In the genomic region with DNA sequence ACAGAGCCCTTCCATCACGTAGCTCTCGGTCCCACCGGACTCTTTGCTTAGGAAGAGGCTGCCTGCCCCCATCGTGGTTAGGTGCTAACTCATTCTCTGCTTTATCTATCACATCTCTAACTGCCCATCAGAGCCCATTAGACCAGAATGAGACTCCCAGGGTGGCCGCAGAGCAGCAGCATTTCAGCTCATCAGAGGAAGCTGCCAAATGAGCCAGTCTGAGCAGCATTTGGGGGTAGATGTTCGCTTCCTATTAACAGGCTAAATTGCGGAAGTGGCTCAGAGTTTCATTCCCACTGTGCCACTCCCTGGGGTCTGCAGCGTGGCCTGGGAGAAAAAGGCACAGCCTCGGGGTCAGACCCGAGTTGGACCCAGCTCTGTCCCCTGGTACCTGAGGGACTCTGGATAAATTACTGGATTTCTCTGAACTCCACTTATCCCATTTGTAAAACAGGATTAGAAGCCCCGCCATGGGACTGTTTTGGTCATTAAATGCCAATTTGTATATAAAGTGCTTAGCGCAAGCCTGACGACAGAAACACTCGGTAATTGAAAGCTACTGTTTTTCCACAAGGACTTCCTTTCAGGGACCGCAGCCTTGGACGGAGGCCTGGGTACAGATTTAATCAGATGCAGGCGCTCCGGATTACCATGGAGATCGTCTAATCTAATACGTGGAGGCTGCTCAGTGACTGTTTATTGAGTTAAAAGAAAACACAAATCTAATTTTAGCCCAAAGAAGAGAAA, we compare ENCODE assay signal across 9 cellular contexts.
A peak's percentile ranks its signal among the peaks of the same experiment; 100 is the strongest.
DNase-seq lines count a peak whose midpoint lies in the region; ATAC-seq and TF ChIP-seq lines count a peak whose summit lies in the region.
"Had no signal": no experiment of that assay in that cellular context is flagged by ENCODE, and none has a peak within 500 bp of the region (broad histone marks: within the 10 kb centered on the region; RNA-seq: fewer than 3 reads in every experiment).

No MANE protein-coding gene starts in this region.

- H3K27ac Mint-ChIP-seq in activated T-helper 1 cell treated with anti-CD3 and anti-CD28 coated beads, Interleukin-12 subunit alpha, Interleukin-12 subunit beta, Interleukin-2, Interleukin-4 antibody, amounts not matched to agents 30 ng/mL and 10 ng/mL and 1 ng/mL, durations not matched to agents 14 hours and 24 hours and 36 hours = no peak overlapping the region
- no peak overlapping the region for H3K27ac Mint-ChIP-seq in activated CD4-positive, alpha-beta memory T cell treated with anti-CD3 and anti-CD28 coated beads for 36 hours

- H3K9me3 ChIP-seq in HEK293 (ENCODE audit: control insufficient read depth, insufficient read depth, low read depth, low read length) = no peaks in the 10 kb centered on the region
- H3K9me3 ChIP-seq: sigmoid colon had no signal

- H3K36me3 Mint-ChIP-seq in activated T-helper 1 cell treated with anti-CD3 and anti-CD28 coated beads, Interleukin-12 subunit alpha, Interleukin-12 subunit beta, Interleukin-2, Interleukin-4 antibody, amounts not matched to agents 30 ng/mL and 10 ng/mL and 1 ng/mL, durations not matched to agents 14 hours and 24 hours and 36 hours (ENCODE audit: low read depth) = peaks cover 10% of the 10 kb centered on the region
- H3K36me3 Mint-ChIP-seq in activated CD4-positive, alpha-beta memory T cell treated with anti-CD3 and anti-CD28 coated beads for 36 hours = peaks cover 3% of the 10 kb centered on the region

- intact Hi-C loops in activated T-helper 1 cell treated with anti-CD3 and anti-CD28 coated beads, Interleukin-12 subunit alpha, Interleukin-12 subunit beta, Interleukin-2, Interleukin-4 antibody, amounts not matched to agents 30 ng/mL and 10 ng/mL and 1 ng/mL, durations not matched to agents 14 hours and 24 hours and 36 hours (cut with micrococcal nuclease) = no loop called here
- intact Hi-C loops in activated CD4-positive, alpha-beta memory T cell treated with anti-CD3 and anti-CD28 coated beads for 36 hours (cut with micrococcal nuclease) = no loop called here

- no peaks in the 10 kb centered on the region for H3K9me3 Mint-ChIP-seq in activated T-helper 1 cell treated with anti-CD3 and anti-CD28 coated beads, Interleukin-12 subunit alpha, Interleukin-12 subunit beta, Interleukin-2, Interleukin-4 antibody, amounts not matched to agents 30 ng/mL and 10 ng/mL and 1 ng/mL, durations not matched to agents 14 hours and 24 hours and 36 hours
- H3K9me3 Mint-ChIP-seq in activated CD4-positive, alpha-beta memory T cell treated with anti-CD3 and anti-CD28 coated beads for 36 hours = no peaks in the 10 kb centered on the region

- peaks cover 0 to 13% of the 10 kb centered on the region in 2 experiments; a peak in 1 of 3 replicates for H3K36me3 ChIP-seq in HEK293 (ENCODE audit: control insufficient read depth in 2 of 2, insufficient read depth in 1 of 2, low read length in 2 of 2)

- H3K27me3 Mint-ChIP-seq in activated T-helper 1 cell treated with anti-CD3 and anti-CD28 coated beads, Interleukin-12 subunit alpha, Interleukin-12 subunit beta, Interleukin-2, Interleukin-4 antibody, amounts not matched to agents 30 ng/mL and 10 ng/mL and 1 ng/mL, durations not matched to agents 14 hours and 24 hours and 36 hours (ENCODE audit: insufficient read depth) = no peaks in the 10 kb centered on the region
- no peaks in the 10 kb centered on the region for H3K27me3 Mint-ChIP-seq in activated CD4-positive, alpha-beta memory T cell treated with anti-CD3 and anti-CD28 coated beads for 36 hours

- DNase-seq in AG08396 (ENCODE audit: low spot score) (peak; percentile 58), astrocyte of the spinal cord (ENCODE audit: low read depth, low spot score) (peak; percentile 83), lung microvascular endothelial cell (ENCODE audit: low read depth in 2 of 2) (peak; percentile 41 to 53), NCI-H187 (lab: John Stamatoyannopoulos, UW) (no peak)
- DNase-seq in activated T-helper 1 cell treated with anti-CD3 and anti-CD28 coated beads, Interleukin-12 subunit alpha, Interleukin-12 subunit beta, Interleukin-2, Interleukin-4 antibody, amounts not matched to agents 30 ng/mL and 10 ng/mL and 1 ng/mL, durations not matched to agents 14 hours and 24 hours and 36 hours (ENCODE audit: low spot score) = no peak
- DNase-seq in activated CD4-positive, alpha-beta memory T cell treated with anti-CD3 and anti-CD28 coated beads for 36 hours = no peak
- DNase-seq: sigmoid colon had no signal

- POLR2A ChIA-PET in HEK293 (lab: Yijun Ruan, JAX) = no interaction called here
- POLR2A ChIA-PET in activated CD4-positive, alpha-beta memory T cell treated with anti-CD3 and anti-CD28 coated beads for 36 hours (lab: Charles Lee) = no interaction called here

- no peaks in the 10 kb centered on the region for H3K4me1 Mint-ChIP-seq in activated T-helper 1 cell treated with anti-CD3 and anti-CD28 coated beads, Interleukin-12 subunit alpha, Interleukin-12 subunit beta, Interleukin-2, Interleukin-4 antibody, amounts not matched to agents 30 ng/mL and 10 ng/mL and 1 ng/mL, durations not matched to agents 14 hours and 24 hours and 36 hours (ENCODE audit: low read depth)
- H3K4me1 Mint-ChIP-seq in activated CD4-positive, alpha-beta memory T cell treated with anti-CD3 and anti-CD28 coated beads for 36 hours (ENCODE audit: low read depth) = peaks cover 24% of the 10 kb centered on the region

- CTCF ChIA-PET in HEK293 (lab: Yijun Ruan, JAX) = interaction anchor here (0.7 to 1.1 kb wide), 3 partner anchors 51 to 371 kb away, joined by 3 to 5 read pairs (median 3); no protein-coding TSS in a partner anchor
- CTCF ChIA-PET in activated CD4-positive, alpha-beta memory T cell treated with anti-CD3 and anti-CD28 coated beads for 36 hours (lab: Charles Lee) = interaction anchor here (0.7 to 1.6 kb wide), 2 partner anchors 10 to 251 kb away, joined by 3 to 4 read pairs; no protein-coding TSS in a partner anchor

- TF ChIP-seq CTCF in HEK293 (tag by site-specific recombination; IDR thresholded peaks at IDR 0.05) (no peak), astrocyte of the spinal cord (IDR thresholded peaks at IDR 0.05; ENCODE audit: low read depth, low read length) (no peak)

- no peak overlapping the region for H3K4me3 Mint-ChIP-seq in activated T-helper 1 cell treated with anti-CD3 and anti-CD28 coated beads, Interleukin-12 subunit alpha, Interleukin-12 subunit beta, Interleukin-2, Interleukin-4 antibody, amounts not matched to agents 30 ng/mL and 10 ng/mL and 1 ng/mL, durations not matched to agents 14 hours and 24 hours and 36 hours
- H3K4me3 Mint-ChIP-seq in activated CD4-positive, alpha-beta memory T cell treated with anti-CD3 and anti-CD28 coated beads for 36 hours = no peak overlapping the region

- no peak overlapping the region for H3K27ac ChIP-seq in HEK293 (ENCODE audit: extremely low read depth, low read depth, low read length)
- H3K27ac ChIP-seq: sigmoid colon had no signal

- H3K4me3 ChIP-seq in HEK293 (ENCODE audit: low read depth, low read length) (no peak overlapping the region), astrocyte of the spinal cord (ENCODE audit: low read depth, low read length) (no peak overlapping the region)
- H3K4me3 ChIP-seq: sigmoid colon had no signal

- in situ Hi-C loops in astrocyte of the spinal cord (cut with HindIII; ENCODE audit: low sequenced_read_pairs) = no loop called here

- H3K4me1 ChIP-seq in HEK293 (ENCODE audit: control insufficient read depth, insufficient read depth, low read length) = 0 out of 2 replicates have a peak, but pooled peaks cover 4% of the 10 kb centered on the region

- ATAC-seq in GM18511 (IDR thresholded peaks at IDR 0.05; ENCODE audit: unreplicated experiment) = no peak

TF ChIP-seq in HEK293, 187 proteins besides CTCF, POLR2A, EP300 and RAD21 (continues in another document):
- TF ChIP-seq HOXC10 (CRISPR knock-in tag; IDR thresholded peaks at IDR 0.05) (no peak), HOXD13 (CRISPR knock-in tag; IDR thresholded peaks at IDR 0.05; ENCODE audit: borderline replicate concordance) (no peak), OSR2 (tag by site-specific recombination; IDR thresholded peaks at IDR 0.05) (0 out of 2 replicates have a peak, but pooled peaks have one; percentile 26)
- TF ChIP-seq, protein P1, sequence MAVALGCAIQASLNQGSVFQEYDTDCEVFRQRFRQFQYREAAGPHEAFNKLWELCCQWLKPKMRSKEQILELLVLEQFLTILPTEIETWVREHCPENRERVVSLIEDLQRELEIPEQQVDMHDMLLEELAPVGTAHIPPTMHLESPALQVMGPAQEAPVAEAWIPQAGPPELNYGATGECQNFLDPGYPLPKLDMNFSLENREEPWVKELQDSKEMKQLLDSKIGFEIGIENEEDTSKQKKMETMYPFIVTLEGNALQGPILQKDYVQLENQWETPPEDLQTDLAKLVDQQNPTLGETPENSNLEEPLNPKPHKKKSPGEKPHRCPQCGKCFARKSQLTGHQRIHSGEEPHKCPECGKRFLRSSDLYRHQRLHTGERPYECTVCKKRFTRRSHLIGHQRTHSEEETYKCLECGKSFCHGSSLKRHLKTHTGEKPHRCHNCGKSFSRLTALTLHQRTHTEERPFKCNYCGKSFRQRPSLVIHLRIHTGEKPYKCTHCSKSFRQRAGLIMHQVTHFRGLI (tag by site-specific recombination; IDR thresholded peaks at IDR 0.05) = peak; percentile 56; the same call in 1 of the 2 replicates
- TF ChIP-seq, protein P2, sequence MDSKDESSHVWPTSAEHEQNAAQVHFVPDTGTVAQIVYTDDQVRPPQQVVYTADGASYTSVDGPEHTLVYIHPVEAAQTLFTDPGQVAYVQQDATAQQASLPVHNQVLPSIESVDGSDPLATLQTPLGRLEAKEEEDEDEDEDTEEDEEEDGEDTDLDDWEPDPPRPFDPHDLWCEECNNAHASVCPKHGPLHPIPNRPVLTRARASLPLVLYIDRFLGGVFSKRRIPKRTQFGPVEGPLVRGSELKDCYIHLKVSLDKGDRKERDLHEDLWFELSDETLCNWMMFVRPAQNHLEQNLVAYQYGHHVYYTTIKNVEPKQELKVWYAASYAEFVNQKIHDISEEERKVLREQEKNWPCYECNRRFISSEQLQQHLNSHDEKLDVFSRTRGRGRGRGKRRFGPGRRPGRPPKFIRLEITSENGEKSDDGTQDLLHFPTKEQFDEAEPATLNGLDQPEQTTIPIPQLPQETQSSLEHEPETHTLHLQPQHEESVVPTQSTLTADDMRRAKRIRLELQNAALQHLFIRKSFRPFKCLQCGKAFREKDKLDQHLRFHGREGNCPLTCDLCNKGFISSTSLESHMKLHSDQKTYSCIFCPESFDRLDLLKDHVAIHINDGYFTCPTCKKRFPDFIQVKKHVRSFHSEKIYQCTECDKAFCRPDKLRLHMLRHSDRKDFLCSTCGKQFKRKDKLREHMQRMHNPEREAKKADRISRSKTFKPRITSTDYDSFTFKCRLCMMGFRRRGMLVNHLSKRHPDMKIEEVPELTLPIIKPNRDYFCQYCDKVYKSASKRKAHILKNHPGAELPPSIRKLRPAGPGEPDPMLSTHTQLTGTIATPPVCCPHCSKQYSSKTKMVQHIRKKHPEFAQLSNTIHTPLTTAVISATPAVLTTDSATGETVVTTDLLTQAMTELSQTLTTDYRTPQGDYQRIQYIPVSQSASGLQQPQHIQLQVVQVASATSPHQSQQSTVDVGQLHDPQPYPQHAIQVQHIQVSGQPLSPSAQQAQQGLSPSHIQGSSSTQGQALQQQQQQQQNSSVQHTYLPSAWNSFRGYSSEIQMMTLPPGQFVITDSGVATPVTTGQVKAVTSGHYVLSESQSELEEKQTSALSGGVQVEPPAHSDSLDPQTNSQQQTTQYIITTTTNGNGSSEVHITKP (tag by site-specific recombination; IDR thresholded peaks at IDR 0.05) = no peak

Comparison
In these comparisons a context has a peak if more than half of its experiments do, and no peak if none do; other contexts are left out.
1. DNase-seq: peak in AG08396 (single experiment), astrocyte of the spinal cord (single experiment) and lung microvascular endothelial cell (2 of 2); none in NCI-H187 (0 of 2), activated T-helper 1 cell treated with anti-CD3 and anti-CD28 coated beads, Interleukin-12 subunit alpha, Interleukin-12 subunit beta, Interleukin-2, Interleukin-4 antibody, amounts not matched to agents 30 ng/mL and 10 ng/mL and 1 ng/mL, durations not matched to agents 14 hours and 24 hours and 36 hours (single experiment) and activated CD4-positive, alpha-beta memory T cell treated with anti-CD3 and anti-CD28 coated beads for 36 hours (single experiment).